In genomic region chr7:105920766-105921165, GRCh38 we compare ENCODE assay signal across 20 cellular contexts.
"Had no signal": no experiment of that assay in that cellular context is flagged by ENCODE, and none has a peak within 500 bp of the region (broad histone marks: within the 10 kb centered on the region; RNA-seq: fewer than 3 reads in every experiment).

No MANE protein-coding gene starts in this region.

- ATAC-seq: activated naive CD4-positive, alpha-beta T cell treated with anti-CD3 and anti-CD28 coated beads, Interleukin-2, amount 50 U/mL, for 72 hours; body of pancreas; left lung; right cardiac atrium; stimulated activated naive CD8-positive, alpha-beta T cell treated with anti-CD3 and anti-CD28 coated beads, Interleukin-15, amount 100 ng/mL, for 72 hours; T-helper 17 cell had no signal

- H2AFZ ChIP-seq: hepatocyte had no signal

- H3K27ac ChIP-seq: adrenal gland, body of pancreas, dorsolateral prefrontal cortex, epithelial cell of prostate, hepatocyte, left lung, skin epidermis, suprapubic skin, transverse colon, vagina, WERI-Rb-1 had no signal

- H3K4me2 ChIP-seq: hepatocyte had no signal

- H3K9me3 ChIP-seq: body of pancreas, transverse colon, vagina had no signal

- H3K36me3 ChIP-seq: adrenal gland, left lung, suprapubic skin, transverse colon, WERI-Rb-1 had no signal

- H3K27me3 ChIP-seq: adrenal gland, body of pancreas, dorsolateral prefrontal cortex, hepatocyte, left lung, suprapubic skin, transverse colon, vagina had no signal

- DNase-seq: activated CD4-positive, alpha-beta T cell treated with anti-CD3 and anti-CD28 coated beads for 1 hour; activated CD8-positive, alpha-beta memory T cell treated with anti-CD3 and anti-CD28 coated beads for 24 hours; activated gamma-delta T cell treated with Interleukin-2 at 50 U/mL for 16 hours; adrenal gland; body of pancreas; caudate nucleus; dorsolateral prefrontal cortex; islet precursor cell; left lung; right cardiac atrium; stimulated activated naive CD8-positive, alpha-beta T cell treated with anti-CD3 and anti-CD28 coated beads, Interleukin-15, amount 100 ng/mL, for 72 hours; T-helper 17 cell; transverse colon; WERI-Rb-1 had no signal

- H3K4me1 ChIP-seq: adrenal gland, body of pancreas, left lung, suprapubic skin, vagina had no signal

- H3K4me3 ChIP-seq: adrenal gland, body of pancreas, dorsolateral prefrontal cortex, hepatocyte, left lung, skin epidermis, suprapubic skin, transverse colon, vagina had no signal
